Comparison of ENCODE assay signal across 8 cellular contexts in genomic region chr5:35856186-35857003, GRCh38. TPM values are rescaled to one million over a fixed set of nuclear protein-coding genes. Genes with fewer than 3 reads are reported as not detected.
DNase-seq lines count a peak whose midpoint lies in the region; ATAC-seq and TF ChIP-seq lines count a peak whose summit lies in the region.

Gene IL7R, plus strand, starts transcription at chr5:35856891. Its CDS starts 87 bp downstream, at chr5:35856978.

- H2AK5ac ChIP-seq in mesenchymal stem cell (ENCODE audit: low read length, severe bottlenecking): no peak within 1 kb of the TSS

- no peak within 1 kb of the TSS for H3K23ac ChIP-seq in mesenchymal stem cell (ENCODE audit: low read length in 2 of 2)

- peak within 1 kb of the TSS; percentile 41 to 52 for H3K18ac ChIP-seq in mesenchymal stem cell (ENCODE audit: low read depth in 1 of 2, low read length in 2 of 2)

- CTCF ChIA-PET in CD8-positive, alpha-beta memory T cell (lab: Charles Lee): interaction anchor here (1.4 to 12.0 kb wide), 8 partner anchors 25 to 78 kb away, joined by 3 to 165 read pairs (median 14); no protein-coding TSS in a partner anchor
- CTCF ChIA-PET in activated CD4-positive, alpha-beta memory T cell treated with anti-CD3 and anti-CD28 coated beads, Interleukin-2, amount 10 ng/mL, durations not matched to agents 7 days and 5 days (lab: Charles Lee): interaction anchor here (1.0 to 7.8 kb wide), 7 partner anchors 22 to 239 kb away, joined by 3 to 87 read pairs (median 6); partner anchors contain the start of gene SPEF2
- CTCF ChIA-PET in WTC11 (lab: Charles Lee): no interaction called here

- H3K27ac Mint-ChIP-seq in CD8-positive, alpha-beta memory T cell: peak within 1 kb of the TSS; percentile 68 to 100 (median 100)
- H3K27ac Mint-ChIP-seq in activated CD4-positive, alpha-beta memory T cell treated with anti-CD3 and anti-CD28 coated beads, Interleukin-2, amount 10 ng/mL, durations not matched to agents 7 days and 5 days: peak within 1 kb of the TSS; percentile 98
- no peak within 1 kb of the TSS for H3K27ac Mint-ChIP-seq in WTC11

- peaks cover 26% of the 10 kb centered on the region for H3K36me3 ChIP-seq in CD8-positive, alpha-beta memory T cell (ENCODE audit: insufficient read depth, low read length)
- no peaks in the 10 kb centered on the region for H3K36me3 ChIP-seq in mesenchymal stem cell (ENCODE audit: control insufficient read depth in 1 of 2, insufficient read depth in 2 of 2, low read depth in 1 of 2, low read length in 2 of 2)
- H3K36me3 ChIP-seq in aorta (ENCODE audit: control insufficient read depth in 1 of 2, insufficient read depth in 2 of 2, low read length in 1 of 2): no peaks in the 10 kb centered on the region

- ATAC-seq in HG03097 (IDR thresholded peaks at IDR 0.05; ENCODE audit: low FRiP score, unreplicated experiment) (no peak), aorta (ENCODE audit: low FRiP score) (no peak), WTC11 (no peak)

- WGBS in mesenchymal stem cell: 94% methylated on average over 4 of the region's 5 CpGs
- WGBS in aorta, 2 donors: 89 to 93% methylated on average over 5 of the region's 5 CpGs

- no peaks in the 10 kb centered on the region for H3K27me3 ChIP-seq in CD8-positive, alpha-beta memory T cell (ENCODE audit: insufficient read depth, low read length, poor library complexity, severe bottlenecking)
- H3K27me3 ChIP-seq in HL-60 (ENCODE audit: insufficient read depth, poor library complexity, severe bottlenecking) (no peaks in the 10 kb centered on the region), mesenchymal stem cell (ENCODE audit: control insufficient read depth in 1 of 2, insufficient read depth in 1 of 2, low read length in 2 of 2) (no peaks in the 10 kb centered on the region), aorta (ENCODE audit: control insufficient read depth in 1 of 2, insufficient read depth in 2 of 2, low read length in 1 of 2) (no peaks in the 10 kb centered on the region)

- peaks cover 0 to 1% of the 10 kb centered on the region in 2 donors for H3K27me3 Mint-ChIP-seq in CD8-positive, alpha-beta memory T cell
- no peaks in the 10 kb centered on the region for H3K27me3 Mint-ChIP-seq in activated CD4-positive, alpha-beta memory T cell treated with anti-CD3 and anti-CD28 coated beads, Interleukin-2, amount 10 ng/mL, durations not matched to agents 7 days and 5 days
- no peaks in the 10 kb centered on the region for H3K27me3 Mint-ChIP-seq in WTC11 (ENCODE audit: low read depth)

- no peaks in the 10 kb centered on the region for H3K79me1 ChIP-seq in mesenchymal stem cell (replicated peaks; ENCODE audit: low read length, poor library complexity, severe bottlenecking)

- TF ChIP-seq CTCF in HL-60 (IDR thresholded peaks at IDR 0.05; ENCODE audit: insufficient read depth, low read length) (no peak), WTC11 (IDR thresholded peaks at IDR 0.05) (no peak)

- peak within 1 kb of the TSS; percentile 93 for H3K4me3 ChIP-seq in CD8-positive, alpha-beta memory T cell (ENCODE audit: low read length)
- no peak within 1 kb of the TSS for H3K4me3 ChIP-seq in HL-60 (replicated peaks; ENCODE audit: insufficient read depth, low read length)
- H3K4me3 ChIP-seq in mesenchymal stem cell (ENCODE audit: insufficient read depth in 1 of 2, low read depth in 1 of 2, low read length in 2 of 2): peak within 1 kb of the TSS in 1 of 2 experiments; percentile 26
- H3K4me3 ChIP-seq in aorta (ENCODE audit: low read length in 2 of 2): no peak within 1 kb of the TSS

- H3K36me3 Mint-ChIP-seq in CD8-positive, alpha-beta memory T cell: peaks cover 32 to 71% (median 44%) of the 10 kb centered on the region in 3 donors
- peaks cover 42% of the 10 kb centered on the region for H3K36me3 Mint-ChIP-seq in activated CD4-positive, alpha-beta memory T cell treated with anti-CD3 and anti-CD28 coated beads, Interleukin-2, amount 10 ng/mL, durations not matched to agents 7 days and 5 days (ENCODE audit: low read depth)
- H3K36me3 Mint-ChIP-seq in WTC11: no peaks in the 10 kb centered on the region

- H2AFZ ChIP-seq in mesenchymal stem cell (ENCODE audit: low read depth, low read length): no peak within 1 kb of the TSS

- H3K4me3 Mint-ChIP-seq in CD8-positive, alpha-beta memory T cell: peak within 1 kb of the TSS; percentile 90 to 97 (median 93)
- peak within 1 kb of the TSS; percentile 79 for H3K4me3 Mint-ChIP-seq in activated CD4-positive, alpha-beta memory T cell treated with anti-CD3 and anti-CD28 coated beads, Interleukin-2, amount 10 ng/mL, durations not matched to agents 7 days and 5 days
- H3K4me3 Mint-ChIP-seq in WTC11: no peak within 1 kb of the TSS

- POLR2A ChIA-PET in CD8-positive, alpha-beta memory T cell (lab: Charles Lee): interaction anchor here (0.7 to 7.0 kb wide), 12 partner anchors 13 to 75 kb away, joined by 3 to 125 read pairs (median 4); no protein-coding TSS in a partner anchor
- POLR2A ChIA-PET in activated CD4-positive, alpha-beta memory T cell treated with anti-CD3 and anti-CD28 coated beads, Interleukin-2, amount 10 ng/mL, durations not matched to agents 7 days and 5 days (lab: Charles Lee): interaction anchor here (0.6 to 16.3 kb wide), 19 partner anchors 18 to 238 kb away, joined by 3 to 422 read pairs (median 10); no protein-coding TSS in a partner anchor
- POLR2A ChIA-PET in WTC11 (lab: Charles Lee): no interaction called here

- no peak within 1 kb of the TSS for H2BK15ac ChIP-seq in mesenchymal stem cell (ENCODE audit: low read depth, poor library complexity, severe bottlenecking)

- H4K8ac ChIP-seq in mesenchymal stem cell (ENCODE audit: low read length): no peak within 1 kb of the TSS

- no peaks in the 10 kb centered on the region for H3K9me3 ChIP-seq in CD8-positive, alpha-beta memory T cell (ENCODE audit: low read length)
- H3K9me3 ChIP-seq in mesenchymal stem cell (ENCODE audit: control insufficient read depth, low read length): no peaks in the 10 kb centered on the region
- H3K9me3 ChIP-seq in aorta (ENCODE audit: control insufficient read depth, low read length): no peaks in the 10 kb centered on the region

- peaks cover 0 to 6% (median 0%) of the 10 kb centered on the region in 5 donors for H3K9me3 Mint-ChIP-seq in CD8-positive, alpha-beta memory T cell
- no peaks in the 10 kb centered on the region for H3K9me3 Mint-ChIP-seq in activated CD4-positive, alpha-beta memory T cell treated with anti-CD3 and anti-CD28 coated beads, Interleukin-2, amount 10 ng/mL, durations not matched to agents 7 days and 5 days
- H3K9me3 Mint-ChIP-seq in WTC11: 0 out of 2 replicates have a peak, but pooled peaks cover 3% of the 10 kb centered on the region

- H4K91ac ChIP-seq in mesenchymal stem cell (ENCODE audit: low read length): no peak within 1 kb of the TSS

- H3K4me2 ChIP-seq in mesenchymal stem cell (ENCODE audit: low read length, poor library complexity, severe bottlenecking): no peak within 1 kb of the TSS

- H3K9ac ChIP-seq in mesenchymal stem cell (ENCODE audit: low read length): peak within 1 kb of the TSS; percentile 24

- no peak within 1 kb of the TSS for H2BK120ac ChIP-seq in mesenchymal stem cell (ENCODE audit: low read depth, low read length)

- DNase-seq in CD8-positive, alpha-beta memory T cell: peak in 2 of 5 donors; percentile 79 to 82
- DNase-seq in HL-60 (ENCODE audit: low read depth in 1 of 2, low spot score in 1 of 2) (peak; percentile 57 to 60), mesenchymal stem cell (peak; percentile 88), aorta (no peak), WTC11 (ENCODE audit: low spot score) (no peak), DMS153 (lab: John Stamatoyannopoulos, UW) (no peak)
- no peak for DNase-seq in activated CD4-positive, alpha-beta memory T cell treated with anti-CD3 and anti-CD28 coated beads, Interleukin-2, amount 10 ng/mL, durations not matched to agents 7 days and 5 days

- no peak within 1 kb of the TSS for H2BK5ac ChIP-seq in mesenchymal stem cell (ENCODE audit: low read depth, low read length, poor library complexity, severe bottlenecking)

- intact Hi-C loops in aorta (cut with DNase I): no loop called here

- H3K4me1 Mint-ChIP-seq in CD8-positive, alpha-beta memory T cell: peaks cover 56 to 71% (median 59%) of the 10 kb centered on the region in 3 donors
- H3K4me1 Mint-ChIP-seq in activated CD4-positive, alpha-beta memory T cell treated with anti-CD3 and anti-CD28 coated beads, Interleukin-2, amount 10 ng/mL, durations not matched to agents 7 days and 5 days: peaks cover 87% of the 10 kb centered on the region
- H3K4me1 Mint-ChIP-seq in WTC11: peaks cover 34% of the 10 kb centered on the region

- no peak within 1 kb of the TSS for H3K14ac ChIP-seq in mesenchymal stem cell (ENCODE audit: low read length in 2 of 2)

- H3K27ac ChIP-seq in CD8-positive, alpha-beta memory T cell (ENCODE audit: low read depth, low read length): peak within 1 kb of the TSS; percentile 95
- H3K27ac ChIP-seq in HL-60 (replicated peaks) (peak within 1 kb of the TSS; percentile 44), mesenchymal stem cell (ENCODE audit: low read length, poor library complexity, severe bottlenecking) (no peak within 1 kb of the TSS), aorta (ENCODE audit: low read depth in 1 of 2, low read length in 2 of 2) (no peak within 1 kb of the TSS)

- no peak within 1 kb of the TSS for H3K4ac ChIP-seq in mesenchymal stem cell (ENCODE audit: low read depth in 1 of 2, low read length in 2 of 2)

- H3K4me1 ChIP-seq in CD8-positive, alpha-beta memory T cell (ENCODE audit: insufficient read depth, low read length): peaks cover 55% of the 10 kb centered on the region
- peaks cover 2% of the 10 kb centered on the region for H3K4me1 ChIP-seq in mesenchymal stem cell (ENCODE audit: control insufficient read depth, insufficient read depth, low read depth, low read length)
- no peaks in the 10 kb centered on the region for H3K4me1 ChIP-seq in aorta (ENCODE audit: control insufficient read depth in 1 of 2, insufficient read depth in 2 of 2, low read length in 2 of 2)

- H2BK12ac ChIP-seq in mesenchymal stem cell (ENCODE audit: low read length in 2 of 2): peak within 1 kb of the TSS; percentile 11 to 80

TF ChIP-seq in WTC11, 78 proteins besides CTCF, POLR2A, EP300 and RAD21 (continues in another document):
- TF ChIP-seq ESRRA (CRISPR knock-in tag; IDR thresholded peaks at IDR 0.05; ENCODE audit: borderline replicate concordance): no peak

RNA-seq across cellular contexts. Expression of gene IL7R, which starts in this region (rescaled TPM):
- 100 to 1,000 TPM; 272 to 289 TPM for total RNA-seq in CD8-positive, alpha-beta memory T cell
- 761 TPM for polyA plus RNA-seq in CD8-positive, alpha-beta memory T cell
- total RNA-seq in activated CD4-positive, alpha-beta memory T cell treated with anti-CD3 and anti-CD28 coated beads, Interleukin-2, amount 10 ng/mL, durations not matched to agents 7 days and 5 days: 100 to 1,000 TPM; 271 to 273 TPM
- polyA plus RNA-seq in mesenchymal stem cell (2013, experiment 1 of 2): 36.0 TPM
- polyA plus RNA-seq in mesenchymal stem cell (2013, experiment 2 of 2): 35.3 TPM
- total RNA-seq in aorta: 1 to 10 TPM; 6.8 to 8.6 TPM
- polyA plus RNA-seq in aorta: 1 to 10 TPM in 1 of 2 donors, under 1 TPM in 1; 0.56 to 2.3 TPM
- total RNA-seq in WTC11 (2021): 0.57 to 1.1 TPM (median 0.62 TPM) in 3 replicates

Comparison
In these comparisons a context has a peak if more than half of its experiments do, and no peak if none do; other contexts are left out.
1. RNA of gene IL7R (total RNA-seq): 272 to 289 TPM in CD8-positive, alpha-beta memory T cell and 271 to 273 TPM in activated CD4-positive, alpha-beta memory T cell treated with anti-CD3 and anti-CD28 coated beads, Interleukin-2, amount 10 ng/mL, durations not matched to agents 7 days and 5 days; 6.8 to 8.6 TPM in aorta and 0.57 to 1.1 TPM in WTC11; every median in the first group is over 10 times any median in the second.
2. RNA of gene IL7R (polyA plus RNA-seq): 761 TPM in CD8-positive, alpha-beta memory T cell (single experiment); 0.56 to 2.3 TPM in aorta; every median in the first group is over 100 times any median in the second.
3. DNase-seq: peak in HL-60 (2 of 2) and mesenchymal stem cell (single experiment); none in activated CD4-positive, alpha-beta memory T cell treated with anti-CD3 and anti-CD28 coated beads, Interleukin-2, amount 10 ng/mL, durations not matched to agents 7 days and 5 days (single experiment), aorta (0 of 2), WTC11 (single experiment) and DMS153 (single experiment).
4. H3K27ac ChIP-seq: peak in CD8-positive, alpha-beta memory T cell (single experiment) and HL-60 (single experiment); none in mesenchymal stem cell (single experiment) and aorta (0 of 2).